ENCODE assay signal across 20 cellular contexts in genomic region chr1:2533356-2533755, GRCh38. TPM values are rescaled to one million over a fixed set of nuclear protein-coding genes. Genes with fewer than 3 reads are reported as not detected.
DNase-seq lines count a peak whose midpoint lies in the region; ATAC-seq, FAIRE-seq and TF ChIP-seq lines count a peak whose summit lies in the region.
"Had no signal": no experiment of that assay in that cellular context is flagged by ENCODE, and none has a peak within 500 bp of the region (broad histone marks: within the 10 kb centered on the region; RNA-seq: fewer than 3 reads in every experiment).

No MANE protein-coding gene starts in this region.

- no peak for FAIRE-seq in small intestine (lab: Jason Lieb, UNC)

- peaks cover 82% of the 10 kb centered on the region for H3K27me3 Mint-ChIP-seq in nephron progenitor cell (ENCODE audit: low read depth, poor library complexity)

- no peak overlapping the region for H4K8ac ChIP-seq in trophoblast cell (ENCODE audit: low read depth, low read length)

- no peak overlapping the region for H2AFZ ChIP-seq in trophoblast cell (ENCODE audit: insufficient read depth, low read length, poor library complexity)

- no peak overlapping the region for H3K4ac ChIP-seq in trophoblast cell (ENCODE audit: low read depth, low read length)

- H2BK120ac ChIP-seq in trophoblast cell (ENCODE audit: insufficient read depth, low read length, poor library complexity), result no peak overlapping the region

- WGBS in trophoblast cell (ENCODE audit: extremely low coverage, insufficient coverage, insufficient read length), result no CpG with 5 or more reads among the region's 11 CpGs
- WGBS in small intestine, 3 donors, result 54 to 80% (median 65%) methylated on average over 11 of the region's 11 CpGs

- POLR2A ChIA-PET in RWPE1 (lab: Yijun Ruan, JAX; ENCODE audit: low non-redundant PET), result no interaction called here

- no peak overlapping the region for H4K12ac ChIP-seq in trophoblast cell (ENCODE audit: low read depth, low read length)

- no peak for ATAC-seq in left lung
- ATAC-seq: CD8-positive, alpha-beta T cell; left cardiac atrium; natural killer cell; Right ventricle myocardium inferior had no signal

- H4K91ac ChIP-seq in trophoblast cell (ENCODE audit: low read depth, low read length), result no peak overlapping the region

- H3K23ac ChIP-seq in trophoblast cell (ENCODE audit: low read length), result no peak overlapping the region

- no peaks in the 10 kb centered on the region for H3K79me2 ChIP-seq in trophoblast cell (ENCODE audit: control insufficient read depth, insufficient read depth, low read length, poor library complexity)

- peaks cover 4% of the 10 kb centered on the region for H3K79me1 ChIP-seq in trophoblast cell (ENCODE audit: low read length)

- H3K4me3 ChIP-seq in trophoblast cell (ENCODE audit: low read depth, low read length) (no peak overlapping the region), left lung (no peak overlapping the region), small intestine (ENCODE audit: low read depth in 1 of 2, low read length in 2 of 2) (no peak overlapping the region)

- H2BK5ac ChIP-seq in trophoblast cell (ENCODE audit: low read depth, low read length, poor library complexity), result no peak overlapping the region

- DNase-seq in EL, result peak; percentile 92
- DNase-seq in RWPE1 (ENCODE audit: low spot score), result peak; percentile 79
- peak; percentile 60 for DNase-seq in epithelial cell of prostate (ENCODE audit: low read depth, low spot score)
- peak; percentile 77 to 84 for DNase-seq in trophoblast cell
- no peak for DNase-seq in NCI-H446 (lab: John Stamatoyannopoulos, UW)
- no peak for DNase-seq in nephron progenitor cell
- DNase-seq in left lung, result no peak
- DNase-seq in small intestine, result no peak
- DNase-seq: activated CD4-positive, alpha-beta T cell treated with anti-CD3 and anti-CD28 coated beads for 48 hours; CD8-positive, alpha-beta T cell; DMS79; left cardiac atrium; mesendoderm; natural killer cell; NCI-H2107; NCI-H524 treated with DMSO at 0.1 percent for 48 hours; stimulated activated CD4-positive, alpha-beta T cell treated with anti-CD3 and anti-CD28 coated beads, Interleukin-2, amount 100 ng/mL, for 48 hours; stimulated activated naive CD4-positive, alpha-beta T cell treated with Interleukin-2 at 50 U/mL for 16 hours had no signal

- no peak overlapping the region for H2BK12ac ChIP-seq in trophoblast cell (ENCODE audit: low read length)

- H3K18ac ChIP-seq in trophoblast cell (ENCODE audit: low read length), result no peak overlapping the region

- peaks cover 31% of the 10 kb centered on the region for H3K4me1 Mint-ChIP-seq in nephron progenitor cell

- H3K9me3 ChIP-seq in trophoblast cell (ENCODE audit: insufficient read depth, low read depth, low read length) (peaks cover 3% of the 10 kb centered on the region), left lung (no peaks in the 10 kb centered on the region), small intestine (ENCODE audit: control insufficient read depth, low read depth) (no peaks in the 10 kb centered on the region)

- TF ChIP-seq CTCF in RWPE1 (conservative IDR thresholded peaks at IDR 0.05; ENCODE audit: low read depth), result no peak
- TF ChIP-seq CTCF in nephron progenitor cell (IDR thresholded peaks at IDR 0.05), result no peak
- no peak for TF ChIP-seq CTCF in left lung (IDR thresholded peaks at IDR 0.05)

- no peak overlapping the region for H3K14ac ChIP-seq in trophoblast cell (ENCODE audit: low read length)

- H3K36me3 ChIP-seq in trophoblast cell (ENCODE audit: control insufficient read depth in 1 of 2, insufficient read depth in 2 of 2, low read length in 2 of 2) (no peaks in the 10 kb centered on the region), left lung (no peaks in the 10 kb centered on the region), small intestine (ENCODE audit: control insufficient read depth in 2 of 2, insufficient read depth in 2 of 2, low read length in 2 of 2) (no peaks in the 10 kb centered on the region)

- H3K36me3 Mint-ChIP-seq in nephron progenitor cell (ENCODE audit: low read depth), result no peaks in the 10 kb centered on the region
- H3K36me3 Mint-ChIP-seq: CD8-positive, alpha-beta T cell; natural killer cell had no signal

- CTCF ChIA-PET in RWPE1 (lab: Yijun Ruan, JAX), result interaction anchor here (0.9 to 1.3 kb wide), 2 partner anchors 14 to 119 kb away, joined by 4 to 5 read pairs; no protein-coding TSS in a partner anchor

- H3K4me3 Mint-ChIP-seq in nephron progenitor cell, result no peak overlapping the region
- H3K4me3 Mint-ChIP-seq: CD8-positive, alpha-beta T cell; natural killer cell had no signal

- H3K9me3 Mint-ChIP-seq in nephron progenitor cell, result peaks cover 1% of the 10 kb centered on the region
- H3K9me3 Mint-ChIP-seq: CD8-positive, alpha-beta T cell; natural killer cell had no signal

- H3K27ac ChIP-seq in RWPE1 (peak overlapping the region; percentile 93), epithelial cell of prostate (peak overlapping the region; percentile 87), trophoblast cell (ENCODE audit: low read depth, low read length) (no peak overlapping the region), left lung (no peak overlapping the region), small intestine (ENCODE audit: low read depth in 1 of 2, low read length in 1 of 2) (no peak overlapping the region)

- H3K4me1 ChIP-seq in trophoblast cell (ENCODE audit: control insufficient read depth in 1 of 2, insufficient read depth in 2 of 2, low read length in 2 of 2) (peaks cover 13 to 17% of the 10 kb centered on the region in 2 experiments), left lung (peaks cover 11 to 37% of the 10 kb centered on the region in 2 donors), small intestine (ENCODE audit: control insufficient read depth in 2 of 2, insufficient read depth in 1 of 2, low read depth in 1 of 2, low read length in 1 of 2) (peaks cover 3 to 9% of the 10 kb centered on the region in 2 donors)

- no peak overlapping the region for H3K9ac ChIP-seq in trophoblast cell (ENCODE audit: low read length)

- intact Hi-C loops in left lung (cut with DNase I), result no loop called here

- no peak overlapping the region for H3K27ac Mint-ChIP-seq in nephron progenitor cell
- H3K27ac Mint-ChIP-seq: CD8-positive, alpha-beta T cell; natural killer cell; progenitor cell of endocrine pancreas had no signal

- H3K27me3 ChIP-seq in trophoblast cell (ENCODE audit: insufficient read depth, low read length), result peaks cover 36% of the 10 kb centered on the region
- peaks cover 24 to 82% of the 10 kb centered on the region in 2 donors for H3K27me3 ChIP-seq in left lung
- H3K27me3 ChIP-seq in small intestine (ENCODE audit: control insufficient read depth in 2 of 2, insufficient read depth in 2 of 2, low read length in 2 of 2), result peaks cover 8 to 12% of the 10 kb centered on the region in 2 donors

- H3K4me2 ChIP-seq in trophoblast cell (ENCODE audit: low read length), result no peak overlapping the region

- H2AK5ac ChIP-seq in trophoblast cell (ENCODE audit: low read length), result no peak overlapping the region

RNA-seq across cellular contexts. Expression of gene HES5, which starts 3.3 kb away (rescaled TPM):
- 0.21 and 0.22 TPM in 2 replicates for polyA plus RNA-seq in trophoblast cell (2013)
- 1 to 10 TPM in 1 of 2 donors, under 1 TPM in 1; 0.89 to 1.2 TPM for total RNA-seq in left lung
- under 1 TPM in 1 of 3 donors, not detected in 2; 0.30 TPM for polyA plus RNA-seq in small intestine
- total RNA-seq: CD8-positive, alpha-beta T cell; natural killer cell had no signal

RNA-seq across cellular contexts. Expression of gene PANK4, which starts 7.0 kb away (rescaled TPM):
- 12.5 and 13.9 TPM in 2 replicates for polyA plus RNA-seq in trophoblast cell (2013)
- total RNA-seq in left lung, result 10 to 100 TPM; 29.2 to 29.9 TPM
- polyA plus RNA-seq in small intestine, result 10 to 100 TPM; 14.8 to 21.7 (median 18.9) TPM

RNA-seq across cellular contexts. Expression of gene TNFRSF14, which starts 22.8 kb away (rescaled TPM):
- 0.07 and 0.14 TPM in 2 replicates for polyA plus RNA-seq in trophoblast cell (2013)
- 100 to 1,000 TPM in 1 of 2 donors, 10 to 100 TPM in 1; 90.8 to 109 TPM for total RNA-seq in left lung
- 100 to 1,000 TPM; 164 to 398 (median 333) TPM for polyA plus RNA-seq in small intestine

RNA-seq across cellular contexts. Expression of gene PRXL2B, which starts 53.2 kb away (rescaled TPM):
- 5.7 and 6.2 TPM in 2 replicates for polyA plus RNA-seq in trophoblast cell (2013)
- 10 to 100 TPM; 33.2 to 43.4 TPM for total RNA-seq in left lung
- polyA plus RNA-seq in small intestine, result 10 to 100 TPM; 28.9 to 48.1 (median 46.3) TPM

RNA-seq across cellular contexts. Expression of gene PLCH2, which starts 57.3 kb away (rescaled TPM):
- polyA plus RNA-seq in trophoblast cell (2013), result 0.17 and 0.18 TPM in 2 replicates
- total RNA-seq in left lung, result 1 to 10 TPM in 1 of 2 donors, under 1 TPM in 1; 0.67 to 1.3 TPM
- 1 to 10 TPM in 2 of 3 donors, under 1 TPM in 1; 0.22 to 1.1 (median 1.1) TPM for polyA plus RNA-seq in small intestine
- total RNA-seq: progenitor cell of endocrine pancreas had no signal

Comparison
In these comparisons a context has a peak if more than half of its experiments do, and no peak if none do; other contexts are left out.
1. DNase-seq: peak in EL (single experiment), RWPE1 (single experiment), epithelial cell of prostate (single experiment) and trophoblast cell (2 of 2); none in NCI-H446 (0 of 2), nephron progenitor cell (single experiment), left lung (0 of 2) and small intestine (single experiment).
2. H3K27ac ChIP-seq: peak in RWPE1 (single experiment) and epithelial cell of prostate (single experiment); none in trophoblast cell (single experiment), left lung (0 of 2) and small intestine (0 of 2).